In genomic region chr3:71672302-71672701, GRCh38 we compare ENCODE assay signal across 16 cellular contexts.
"Had no signal": no experiment of that assay in that cellular context is flagged by ENCODE, and none has a peak within 500 bp of the region (broad histone marks: within the 10 kb centered on the region; RNA-seq: fewer than 3 reads in every experiment).

No MANE protein-coding gene starts in this region.

- H3K36me3 ChIP-seq: breast epithelium, esophagus squamous epithelium, lower lobe of right lung had no signal

- H3K4me1 ChIP-seq: breast epithelium, esophagus squamous epithelium, heart left ventricle, lower lobe of right lung had no signal

- H3K4me3 ChIP-seq: breast epithelium, esophagus squamous epithelium, heart left ventricle, lower lobe of right lung had no signal

- H3K27me3 ChIP-seq: breast epithelium, esophagus squamous epithelium, heart left ventricle had no signal

- ATAC-seq: activated CD4-positive, alpha-beta T cell treated with anti-CD3 and anti-CD28 coated beads for 36 hours; activated CD8-positive, alpha-beta T cell treated with anti-CD3 and anti-CD28 coated beads for 36 hours; activated T-cell treated with anti-CD3 and anti-CD28 coated beads, Interleukin-2, amount 50 U/mL, for 72 hours; heart left ventricle; lower lobe of right lung; naive thymus-derived CD4-positive, alpha-beta T cell; stimulated activated naive CD8-positive, alpha-beta T cell treated with anti-CD3 and anti-CD28 coated beads, Interleukin-15, Interleukin-2, amounts not matched to agents 100 U/mL and 50 U/mL, for 24 hours had no signal

- DNase-seq: activated CD4-positive, alpha-beta T cell treated with anti-CD3 and anti-CD28 coated beads for 36 hours; activated CD8-positive, alpha-beta memory T cell treated with anti-CD3 and anti-CD28 coated beads, Interleukin-2, amount 50 U/mL, for 4 hours; activated CD8-positive, alpha-beta T cell treated with anti-CD3 and anti-CD28 coated beads for 36 hours; activated T-cell treated with anti-CD3 and anti-CD28 coated beads, Interleukin-2, amount 50 U/mL, for 72 hours; aorta; esophagus squamous epithelium; foreskin fibroblast; heart left ventricle; kidney glomerular epithelial cell; lower lobe of right lung; naive thymus-derived CD4-positive, alpha-beta T cell; stimulated activated CD4-positive, alpha-beta T cell treated with anti-CD3 and anti-CD28 coated beads, Interleukin-4, amount 100 ng/mL, for 1 hour; stimulated activated CD8-positive, alpha-beta memory T cell treated with anti-CD3 and anti-CD28 coated beads, Interleukin-4, amount 100 ng/mL, for 48 hours; stimulated activated naive CD8-positive, alpha-beta T cell treated with anti-CD3 and anti-CD28 coated beads, Interleukin-15, Interleukin-2, amounts not matched to agents 100 U/mL and 50 U/mL, for 24 hours; T-helper 9 cell had no signal

- H3K9me3 Mint-ChIP-seq: activated CD8-positive, alpha-beta T cell treated with anti-CD3 and anti-CD28 coated beads for 36 hours had no signal

- H3K27ac ChIP-seq: esophagus squamous epithelium, lower lobe of right lung had no signal

- H3K27ac Mint-ChIP-seq: activated CD4-positive, alpha-beta T cell treated with anti-CD3 and anti-CD28 coated beads for 36 hours; activated CD8-positive, alpha-beta T cell treated with anti-CD3 and anti-CD28 coated beads for 36 hours; activated T-cell treated with anti-CD3 and anti-CD28 coated beads, Interleukin-2, amount 50 U/mL, for 72 hours had no signal

- H3K27me3 Mint-ChIP-seq: activated CD4-positive, alpha-beta T cell treated with anti-CD3 and anti-CD28 coated beads for 36 hours; activated CD8-positive, alpha-beta T cell treated with anti-CD3 and anti-CD28 coated beads for 36 hours; naive thymus-derived CD4-positive, alpha-beta T cell had no signal

- H3K9me3 ChIP-seq: breast epithelium, esophagus squamous epithelium, lower lobe of right lung had no signal

- H3K4me3 Mint-ChIP-seq: activated CD4-positive, alpha-beta T cell treated with anti-CD3 and anti-CD28 coated beads for 36 hours; activated CD8-positive, alpha-beta T cell treated with anti-CD3 and anti-CD28 coated beads for 36 hours; activated T-cell treated with anti-CD3 and anti-CD28 coated beads, Interleukin-2, amount 50 U/mL, for 72 hours; naive thymus-derived CD4-positive, alpha-beta T cell had no signal
